ENCODE assay signal across 1 cellular context in genomic region chr6:39102024-39102820, GRCh38.
TF ChIP-seq lines count a peak whose summit lies in the region.

No MANE protein-coding gene starts in this region.

TF ChIP-seq in K562, 482 proteins besides CTCF, POLR2A, EP300 and RAD21 (continued from another document and continues in another):
- no peak for TF ChIP-seq IRF9 (tag; IDR thresholded peaks at IDR 0.05)
- no peak for TF ChIP-seq ZNF707 (CRISPR knock-in tag; conservative IDR thresholded peaks at IDR 0.05)
- TF ChIP-seq HNRNPH1 (optimal IDR thresholded peaks at IDR 0.05; ENCODE audit: low read depth, low read length): no peak
- TF ChIP-seq GATAD2A (IDR thresholded peaks at IDR 0.05): no peak
- TF ChIP-seq ZNF764 (CRISPR knock-in tag; IDR thresholded peaks at IDR 0.05; ENCODE audit: low read depth): peak; percentile 96
- TF ChIP-seq ZNF217 (CRISPR knock-in tag; IDR thresholded peaks at IDR 0.05): no peak
- no peak for TF ChIP-seq ZBTB12 (CRISPR knock-in tag; IDR thresholded peaks at IDR 0.05)
- no peak for TF ChIP-seq KDM5B (IDR thresholded peaks at IDR 0.05; ENCODE audit: insufficient replicate concordance, low read depth, low read length)
- TF ChIP-seq RBM15 (IDR thresholded peaks at IDR 0.05; ENCODE audit: insufficient read depth, low read length): no peak
- TF ChIP-seq CREM (IDR thresholded peaks at IDR 0.05; ENCODE audit: low read depth): peak; percentile 58
- TF ChIP-seq ZBTB43 (CRISPR knock-in tag; IDR thresholded peaks at IDR 0.05): no peak
- TF ChIP-seq NFIC (IDR thresholded peaks at IDR 0.05): no peak
- TF ChIP-seq CREB1 (IDR thresholded peaks at IDR 0.05): 0 out of 2 replicates have a peak, but pooled peaks have one; percentile 32
- TF ChIP-seq CREB1 (CRISPR knock-in tag; IDR thresholded peaks at IDR 0.05): no peak
- peak; percentile 90 for TF ChIP-seq SMC3 (conservative IDR thresholded peaks at IDR 0.05; ENCODE audit: insufficient read depth, low read depth, low read length)
- TF ChIP-seq RBM34 (IDR thresholded peaks at IDR 0.05; ENCODE audit: borderline replicate concordance, insufficient read depth, low read length): no peak
- TF ChIP-seq PURB (CRISPR knock-in tag; IDR thresholded peaks at IDR 0.05; ENCODE audit: low read depth): no peak
- TF ChIP-seq HDAC3 (IDR thresholded peaks at IDR 0.05; ENCODE audit: borderline replicate concordance, partially characterized antibody): no peak
- no peak for TF ChIP-seq ZSCAN29 (IDR thresholded peaks at IDR 0.05)
- TF ChIP-seq PYGO2 (tag; IDR thresholded peaks at IDR 0.05): no peak
- peak; percentile 71 for TF ChIP-seq PKNOX1 (IDR thresholded peaks at IDR 0.05)
- TF ChIP-seq KDM1A (IDR thresholded peaks at IDR 0.05): no peak
- TF ChIP-seq ZFP36 (IDR thresholded peaks at IDR 0.05; ENCODE audit: low read depth, low read length, partially characterized antibody): no peak
- peak in 1 of 2 experiments; percentile 47; a peak in 1 of 4 replicates for TF ChIP-seq MAZ (CRISPR knock-in tag; conservative IDR thresholded peaks at IDR 0.05 in 1 of 2, IDR thresholded peaks at IDR 0.05 in 1 of 2)
- no peak for TF ChIP-seq DLX4 (CRISPR knock-in tag; IDR thresholded peaks at IDR 0.05)
- TF ChIP-seq FOXJ2 (tag; IDR thresholded peaks at IDR 0.05): no peak
- TF ChIP-seq TGIF2 (CRISPR knock-in tag; IDR thresholded peaks at IDR 0.05): no peak
- TF ChIP-seq CXXC5 (CRISPR knock-in tag; IDR thresholded peaks at IDR 0.05): no peak
- no peak for TF ChIP-seq MEF2A (IDR thresholded peaks at IDR 0.05; ENCODE audit: control insufficient read depth, low read depth, low read length)
- TF ChIP-seq TSC22D4 (tag; IDR thresholded peaks at IDR 0.05): no peak
- TF ChIP-seq KLF16 (IDR thresholded peaks at IDR 0.05): 0 out of 2 replicates have a peak, but pooled peaks have one; percentile 38
- no peak for TF ChIP-seq JUND (IDR thresholded peaks at IDR 0.05; ENCODE audit: borderline replicate concordance, low read depth, low read length)
- TF ChIP-seq JUND (tag; IDR thresholded peaks at IDR 0.05; ENCODE audit: borderline replicate concordance, low read depth, low read length): no peak
- 0 out of 2 replicates have a peak, but pooled peaks have one; percentile 17 for TF ChIP-seq ARID2 (IDR thresholded peaks at IDR 0.05)
- TF ChIP-seq CLOCK (CRISPR knock-in tag; IDR thresholded peaks at IDR 0.05; ENCODE audit: borderline replicate concordance): no peak
- no peak for TF ChIP-seq GTF2B (IDR thresholded peaks at IDR 0.05; ENCODE audit: extremely low read depth, insufficient read length)
- no peak for TF ChIP-seq CHD1 (IDR thresholded peaks at IDR 0.05; ENCODE audit: low read length)
- TF ChIP-seq ESRRB (CRISPR knock-in tag; IDR thresholded peaks at IDR 0.05; ENCODE audit: borderline replicate concordance): no peak
- TF ChIP-seq ARHGAP35 (IDR thresholded peaks at IDR 0.05; ENCODE audit: partially characterized antibody): no peak
- no peak for TF ChIP-seq FOXA1 (IDR thresholded peaks at IDR 0.05; ENCODE audit: borderline replicate concordance)
- TF ChIP-seq ZSCAN32 (CRISPR knock-in tag; IDR thresholded peaks at IDR 0.05): no peak
- 0 out of 4 replicates have a peak, but pooled peaks of 1 of the 2 experiments have one; percentile 52 for TF ChIP-seq RCOR1 (IDR thresholded peaks at IDR 0.05; ENCODE audit: borderline replicate concordance in 1 of 2, low read depth in 2 of 2, low read length in 2 of 2)
- no peak for TF ChIP-seq THRA (IDR thresholded peaks at IDR 0.05)
- no peak for TF ChIP-seq ZNF696 (CRISPR knock-in tag; conservative IDR thresholded peaks at IDR 0.05)
- no peak for TF ChIP-seq ATF1 (CRISPR knock-in tag; IDR thresholded peaks at IDR 0.05)
- TF ChIP-seq ATF1 (tag; IDR thresholded peaks at IDR 0.05): peak; percentile 42
- no peak for TF ChIP-seq TARDBP (IDR thresholded peaks at IDR 0.05)
- no peak for TF ChIP-seq CEBPB (tag; IDR thresholded peaks at IDR 0.05)
- TF ChIP-seq ZNF445 (CRISPR knock-in tag; IDR thresholded peaks at IDR 0.05; ENCODE audit: low read depth): no peak
- no peak for TF ChIP-seq ZBTB11 (CRISPR knock-in tag; IDR thresholded peaks at IDR 0.05)
- no peak for TF ChIP-seq PTRF (tag; IDR thresholded peaks at IDR 0.05)
- TF ChIP-seq CTBP1 (IDR thresholded peaks at IDR 0.05; ENCODE audit: borderline replicate concordance): peak; percentile 53; the same call in 1 of the 2 replicates
- no peak for TF ChIP-seq TAF15 (IDR thresholded peaks at IDR 0.05; ENCODE audit: low read depth, low read length)
- TF ChIP-seq GMEB1 (CRISPR knock-in tag; IDR thresholded peaks at IDR 0.05): no peak
- no peak for TF ChIP-seq SMAD1 (IDR thresholded peaks at IDR 0.05; ENCODE audit: low read depth, low read length, partially characterized antibody)
- TF ChIP-seq NFXL1 (CRISPR knock-in tag; IDR thresholded peaks at IDR 0.05): no peak
- peak; percentile 22; the same call in 1 of the 2 replicates for TF ChIP-seq RB1 (IDR thresholded peaks at IDR 0.05; ENCODE audit: low read depth)
- no peak for TF ChIP-seq JUNB (CRISPR knock-in tag; conservative IDR thresholded peaks at IDR 0.05)
